ENCODE assay signal across 21 cellular contexts in the genomic region with DNA sequence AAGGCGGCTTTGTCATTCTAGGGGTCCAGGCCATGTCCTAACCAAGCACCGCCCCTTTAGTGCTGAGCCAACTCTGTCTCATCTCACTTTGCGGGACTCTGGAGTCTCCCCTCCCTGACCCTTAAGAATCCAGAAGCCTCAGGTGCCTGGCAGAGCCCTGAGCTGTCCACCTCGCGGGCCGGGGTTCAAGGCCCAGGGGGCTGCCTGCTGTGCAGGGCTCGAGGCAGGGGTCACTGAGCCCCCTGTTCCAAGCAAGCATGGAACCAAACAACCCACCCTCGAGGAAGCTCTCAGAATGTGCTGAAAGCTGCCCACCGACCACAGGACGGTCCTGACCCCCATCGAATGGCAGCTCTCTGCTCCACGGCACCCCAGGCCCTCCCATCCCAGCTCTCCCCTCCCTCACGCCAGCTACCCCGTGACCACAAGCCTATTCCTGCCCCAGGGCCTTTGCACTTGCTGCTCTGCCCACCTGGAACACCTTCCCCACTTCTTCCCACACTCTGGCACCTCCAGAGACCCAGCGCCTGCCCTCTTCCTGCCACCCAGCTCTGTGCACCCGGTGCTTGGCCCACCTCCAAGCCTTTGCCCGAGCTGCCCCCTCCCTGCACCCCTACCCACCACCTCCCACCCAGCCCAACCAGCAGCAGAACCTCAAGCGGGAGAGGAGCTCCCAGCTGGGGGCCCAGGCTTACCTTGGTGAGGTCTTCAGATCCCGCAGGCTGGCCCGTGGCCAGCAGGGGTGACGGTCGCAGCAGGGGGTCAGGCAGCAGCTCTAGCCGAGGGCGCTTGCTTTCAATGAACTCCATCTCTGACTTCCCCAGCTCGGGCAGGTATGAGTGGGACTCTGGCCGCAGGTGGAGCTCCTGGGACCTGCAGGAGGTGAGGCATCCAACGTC.
A peak's percentile ranks its signal among the peaks of the same experiment; 100 is the strongest.
DNase-seq lines count a peak whose midpoint lies in the region; ATAC-seq and TF ChIP-seq lines count a peak whose summit lies in the region.
"Had no signal": no experiment of that assay in that cellular context is flagged by ENCODE, and none has a peak within 500 bp of the region (broad histone marks: within the 10 kb centered on the region; RNA-seq: fewer than 3 reads in every experiment).

No MANE protein-coding gene starts in this region.

- H3K4ac ChIP-seq in IMR-90 (ENCODE audit: low read depth, low read length): no peak overlapping the region

- H2BK15ac ChIP-seq in IMR-90 (ENCODE audit: low read depth, low read length): no peak overlapping the region

- no peaks in the 10 kb centered on the region for H3K27me3 ChIP-seq in right atrium auricular region
- H3K27me3 ChIP-seq in IMR-90 (ENCODE audit: control insufficient read depth, insufficient read depth, low read length): no peaks in the 10 kb centered on the region

- peak; percentile 53 for DNase-seq in Right ventricle myocardium inferior (ENCODE audit: missing footprints)
- DNase-seq in right atrium auricular region (ENCODE audit: low spot score): no peak
- no peak for DNase-seq in IMR-90
- no peak for DNase-seq in central memory CD8-positive, alpha-beta T cell (ENCODE audit: low spot score in 2 of 2)
- DNase-seq in T-helper 9 cell: no peak
- DNase-seq in amygdala (lab: John Stamatoyannopoulos, UW): no peak
- DNase-seq in cerebellar nuclear complex (lab: John Stamatoyannopoulos, UW): no peak
- DNase-seq: 8988T; Caco-2; CD4-positive, alpha-beta T cell; GF-D8; KBM-7; NCI-H1417; NCI-H187 treated with DMSO at 0.1 percent for 48 hours; NCI-H226; NCI-H524; NCI-H82 had no signal

- H3K9me1 ChIP-seq in IMR-90 (ENCODE audit: insufficient read depth, low read length): peaks cover 5% of the 10 kb centered on the region

- H2AK5ac ChIP-seq in IMR-90 (ENCODE audit: low read depth, low read length): no peak overlapping the region

- H3K4me1 ChIP-seq in right atrium auricular region (peaks cover 0 to 57% of the 10 kb centered on the region in 2 donors), IMR-90 (ENCODE audit: control insufficient read depth, insufficient read depth, low read length) (peaks cover 7% of the 10 kb centered on the region; the same call in 1 of the 2 replicates)
- H3K4me1 ChIP-seq: HAP-1 had no signal

- H2BK5ac ChIP-seq in IMR-90 (ENCODE audit: low read depth, low read length, poor library complexity, severe bottlenecking): no peak overlapping the region

- no peak overlapping the region for H3K4me3 Mint-ChIP-seq in central memory CD8-positive, alpha-beta T cell
- no peak overlapping the region for H3K4me3 Mint-ChIP-seq in stimulated activated memory B cell treated with anti-CD40 and anti-IgM and Interleukin-4, amounts not matched to agents 10 μg/mL and 1 μg/mL and 100 μg/mL, for 72 hours
- H3K4me3 Mint-ChIP-seq: B cell; CD4-positive, alpha-beta T cell had no signal

- no peak overlapping the region for H2BK120ac ChIP-seq in IMR-90 (ENCODE audit: low read depth, low read length)

- no peak overlapping the region for H3K4me2 ChIP-seq in IMR-90 (ENCODE audit: low read depth, low read length)

- H3K56ac ChIP-seq in IMR-90 (ENCODE audit: extremely low read depth, insufficient read depth, low read length): no peak overlapping the region

- peaks cover 72% of the 10 kb centered on the region for H4K20me1 ChIP-seq in IMR-90 (ENCODE audit: insufficient read depth, low read length)

- H4K8ac ChIP-seq in IMR-90 (ENCODE audit: low read depth in 2 of 2, low read length in 2 of 2): no peak overlapping the region

- H3K79me1 ChIP-seq in IMR-90 (ENCODE audit: low read depth in 1 of 2, low read length in 2 of 2): peaks cover 31 to 79% of the 10 kb centered on the region in 2 experiments

- H4K5ac ChIP-seq in IMR-90 (ENCODE audit: low read depth, low read length): no peak overlapping the region

- in situ Hi-C loops in IMR-90 (cut with MboI; ENCODE audit: low sequenced_read_pairs): no loop called here

- H3K36me3 Mint-ChIP-seq in central memory CD8-positive, alpha-beta T cell (ENCODE audit: insufficient read depth): peaks cover 5% of the 10 kb centered on the region
- H3K36me3 Mint-ChIP-seq in stimulated activated memory B cell treated with anti-CD40 and anti-IgM and Interleukin-4, amounts not matched to agents 10 μg/mL and 1 μg/mL and 100 μg/mL, for 72 hours: peaks cover 78% of the 10 kb centered on the region

- WGBS in IMR-90 (ENCODE audit: extremely low coverage in 2 of 2, insufficient read length in 1 of 2), 2 experiments: 91% methylated on average over 16 of the region's 27 CpGs; no CpG with 5 or more reads in 1 of the 2 experiments

- no TSS peak for BruUV-seq in IMR-90 (replicated peaks; lab: Mats Ljungman, UMichigan)

- no peak for TF ChIP-seq RAD21 in IMR-90 (IDR thresholded peaks at IDR 0.05; ENCODE audit: low read length)

- POLR2A ChIA-PET in IMR-90 (lab: Charles Lee; ENCODE audit: unreplicated experiment): no interaction called here

- H3K4me3 ChIP-seq in right atrium auricular region (no peak overlapping the region), IMR-90 (ENCODE audit: insufficient read depth, low read depth, low read length) (no peak overlapping the region)
- H3K4me3 ChIP-seq: HAP-1 had no signal

- no peak overlapping the region for H2AFZ ChIP-seq in IMR-90 (replicated peaks; ENCODE audit: low read length, poor library complexity)

- H2AK9ac ChIP-seq in IMR-90 (replicated peaks; ENCODE audit: low read depth, low read length, poor library complexity): peak overlapping the region; percentile 1

- TF ChIP-seq POLR2A in IMR-90 (IDR thresholded peaks at IDR 0.05; ENCODE audit: low read depth, low read length): no peak

- H3K27ac Mint-ChIP-seq in central memory CD8-positive, alpha-beta T cell (ENCODE audit: low read depth): peak overlapping the region; percentile 67
- H3K27ac Mint-ChIP-seq in stimulated activated memory B cell treated with anti-CD40 and anti-IgM and Interleukin-4, amounts not matched to agents 10 μg/mL and 1 μg/mL and 100 μg/mL, for 72 hours: peak overlapping the region; percentile 34
- H3K27ac Mint-ChIP-seq: B cell; CD4-positive, alpha-beta T cell had no signal

- H3K23ac ChIP-seq in IMR-90 (ENCODE audit: low read depth, low read length): no peak overlapping the region

- H3K9ac ChIP-seq in IMR-90 (ENCODE audit: low read depth, low read length): no peak overlapping the region

- no peak overlapping the region for H3K27ac ChIP-seq in right atrium auricular region
- H3K27ac ChIP-seq in IMR-90 (ENCODE audit: insufficient read depth, low read length): no peak overlapping the region
- H3K27ac ChIP-seq: HL-60 had no signal

- H3K4me1 Mint-ChIP-seq in central memory CD8-positive, alpha-beta T cell: peaks cover 56% of the 10 kb centered on the region
- H3K4me1 Mint-ChIP-seq in stimulated activated memory B cell treated with anti-CD40 and anti-IgM and Interleukin-4, amounts not matched to agents 10 μg/mL and 1 μg/mL and 100 μg/mL, for 72 hours: peaks cover 87% of the 10 kb centered on the region

- no peak overlapping the region for H2BK20ac ChIP-seq in IMR-90 (ENCODE audit: low read depth, low read length)

- TF ChIP-seq CTCF in right atrium auricular region (IDR thresholded peaks at IDR 0.05) (no peak), IMR-90 (conservative IDR thresholded peaks at IDR 0.05; ENCODE audit: low read depth, low read length) (no peak)

- dilution Hi-C loops in IMR-90 (cut with HindIII; ENCODE audit: low sequenced_read_pairs, unreplicated experiment): no loop called here

- H3K18ac ChIP-seq in IMR-90 (ENCODE audit: low read depth, low read length): no peak overlapping the region

- ATAC-seq in Right ventricle myocardium inferior: no peak
- ATAC-seq in IMR-90 (ENCODE audit: low read depth): no peak
- ATAC-seq in central memory CD8-positive, alpha-beta T cell (replicated peaks; ENCODE audit: extremely low read depth, poor library complexity, severe bottlenecking): no peak
- ATAC-seq in stimulated activated memory B cell treated with anti-CD40 and anti-IgM and Interleukin-4, amounts not matched to agents 10 μg/mL and 1 μg/mL and 100 μg/mL, for 72 hours: no peak

- H3K9me3 Mint-ChIP-seq in central memory CD8-positive, alpha-beta T cell: no peaks in the 10 kb centered on the region
- peaks cover 11% of the 10 kb centered on the region for H3K9me3 Mint-ChIP-seq in stimulated activated memory B cell treated with anti-CD40 and anti-IgM and Interleukin-4, amounts not matched to agents 10 μg/mL and 1 μg/mL and 100 μg/mL, for 72 hours
- H3K9me3 Mint-ChIP-seq: CD4-positive, alpha-beta T cell had no signal

- no peak overlapping the region for H4K91ac ChIP-seq in IMR-90 (ENCODE audit: insufficient read depth, low read depth, low read length)

- CTCF ChIA-PET in IMR-90 (lab: Yijun Ruan, JAX): no interaction called here

- H3K14ac ChIP-seq in IMR-90 (replicated peaks; ENCODE audit: low read depth, low read length): no peak overlapping the region

- no peaks in the 10 kb centered on the region for H3K27me3 Mint-ChIP-seq in central memory CD8-positive, alpha-beta T cell
- no peaks in the 10 kb centered on the region for H3K27me3 Mint-ChIP-seq in stimulated activated memory B cell treated with anti-CD40 and anti-IgM and Interleukin-4, amounts not matched to agents 10 μg/mL and 1 μg/mL and 100 μg/mL, for 72 hours
- H3K27me3 Mint-ChIP-seq: B cell; CD4-positive, alpha-beta T cell had no signal

- H3K9me3 ChIP-seq in right atrium auricular region (no peaks in the 10 kb centered on the region), IMR-90 (ENCODE audit: control insufficient read depth, insufficient read depth, low read length) (no peaks in the 10 kb centered on the region)
- H3K9me3 ChIP-seq: Caco-2, HAP-1 had no signal

- intact Hi-C loops in Right ventricle myocardium inferior (cut with DNase I) (no loop called here), IMR-90 (cut with micrococcal nuclease) (no loop called here)

- peaks cover 26% of the 10 kb centered on the region for H3K36me3 ChIP-seq in right atrium auricular region
- peaks cover 49% of the 10 kb centered on the region for H3K36me3 ChIP-seq in IMR-90 (ENCODE audit: control insufficient read depth, insufficient read depth, low read length)

TF ChIP-seq in IMR-90, 13 proteins besides CTCF, POLR2A, EP300 and RAD21:
- no peak for TF ChIP-seq NFE2L2 (IDR thresholded peaks at IDR 0.05; ENCODE audit: low read depth, low read length)
- no peak for TF ChIP-seq BHLHE40 (IDR thresholded peaks at IDR 0.05; ENCODE audit: low read depth, low read length)
- no peak for TF ChIP-seq RCOR1 (IDR thresholded peaks at IDR 0.05; ENCODE audit: insufficient replicate concordance, low read length)
